8 cellular contexts compared by ENCODE assay signal in the genomic region with DNA sequence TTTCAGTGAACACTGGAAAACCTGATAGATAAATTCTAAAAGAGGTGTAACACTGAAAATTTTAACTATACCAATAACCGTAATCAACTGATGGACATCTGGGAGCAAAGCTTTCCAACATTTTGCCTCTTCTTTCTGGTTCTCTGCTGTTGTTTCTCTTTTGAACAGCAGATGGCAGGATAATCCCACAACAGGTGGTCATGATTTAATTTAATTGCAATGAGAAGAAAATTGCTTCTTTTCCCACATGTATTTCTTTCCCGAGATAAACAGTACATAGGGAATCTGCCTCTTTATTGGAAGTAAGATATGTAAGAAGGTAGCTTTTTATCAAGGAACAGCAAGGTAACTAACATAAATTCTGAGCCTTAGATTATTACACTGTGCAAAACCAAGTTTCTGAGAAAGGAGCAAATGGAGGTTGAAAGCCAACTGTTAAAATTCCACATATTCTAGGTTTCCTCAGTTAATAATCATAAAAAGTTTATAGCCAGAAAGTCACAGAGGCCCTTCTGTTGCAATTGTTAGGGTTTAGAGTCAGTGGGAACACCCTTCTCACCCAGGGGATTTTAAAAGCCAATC.
DNase-seq lines count a peak whose midpoint lies in the region; ATAC-seq, FAIRE-seq and TF ChIP-seq lines count a peak whose summit lies in the region.

No MANE protein-coding gene starts in this region.

- H3K4me1 ChIP-seq in DOHH2 (ENCODE audit: control insufficient read depth, low read length), result peaks cover 5% of the 10 kb centered on the region
- H3K4me1 ChIP-seq in mucosa of descending colon (ENCODE audit: low read depth), result no peaks in the 10 kb centered on the region

- H3K27ac ChIP-seq in DOHH2 (ENCODE audit: low read depth, low read length), result no peak overlapping the region

- DNase-seq in NCI-H1092 (lab: John Stamatoyannopoulos, UW), result peak; percentile 56
- peak; percentile 70 for DNase-seq in SK-N-DZ (ENCODE audit: low spot score)
- DNase-seq in effector memory CD8-positive, alpha-beta T cell, result peak; percentile 55 to 60 (median 58)
- peak in 1 of 3 donors; percentile 84 for DNase-seq in mucosa of descending colon

- H3K27ac Mint-ChIP-seq in effector memory CD8-positive, alpha-beta T cell, result no peak overlapping the region

- no peaks in the 10 kb centered on the region for H3K9me3 ChIP-seq in DOHH2 (ENCODE audit: control insufficient read depth, insufficient read depth, low read length)
- no peaks in the 10 kb centered on the region for H3K9me3 ChIP-seq in mucosa of descending colon

- no peaks in the 10 kb centered on the region for H3K9me2 ChIP-seq in DOHH2 (replicated peaks; ENCODE audit: control insufficient read depth, low read length)

- H3K27me3 Mint-ChIP-seq in effector memory CD8-positive, alpha-beta T cell, result no peaks in the 10 kb centered on the region

- peaks cover 0 to 3% of the 10 kb centered on the region in 2 donors for H3K4me1 Mint-ChIP-seq in effector memory CD8-positive, alpha-beta T cell (ENCODE audit: low read depth in 2 of 2)

- H3K36me3 ChIP-seq in DOHH2 (ENCODE audit: control insufficient read depth, low read length) (no peaks in the 10 kb centered on the region), mucosa of descending colon (ENCODE audit: low read depth) (no peaks in the 10 kb centered on the region)

- no peaks in the 10 kb centered on the region for H3F3A ChIP-seq in DOHH2 (ENCODE audit: control insufficient read depth, insufficient read depth)

- H3K9me3 Mint-ChIP-seq in effector memory CD8-positive, alpha-beta T cell, result no peaks in the 10 kb centered on the region

- peak; percentile 48 for ATAC-seq in effector memory CD8-positive, alpha-beta T cell (replicated peaks)
- peak; percentile 74 for ATAC-seq in mucosa of descending colon
- no peak for ATAC-seq in GM18907 (IDR thresholded peaks at IDR 0.05; ENCODE audit: unreplicated experiment)
- ATAC-seq in GM19395 (IDR thresholded peaks at IDR 0.05; ENCODE audit: unreplicated experiment), result no peak

- no peaks in the 10 kb centered on the region for H3K79me2 ChIP-seq in DOHH2 (ENCODE audit: control insufficient read depth, low read length)

- TF ChIP-seq CTCF in DOHH2 (IDR thresholded peaks at IDR 0.05; ENCODE audit: low read depth, low read length, poor library complexity, severe bottlenecking), result peak; percentile 79
- TF ChIP-seq CTCF in mucosa of descending colon (IDR thresholded peaks at IDR 0.05), result peak; percentile 64

- intact Hi-C loops in mucosa of descending colon (cut with DNase I, micrococcal nuclease), result loop anchor here (5.0 kb wide), 3 partner anchors 185 to 275 kb away; a partner anchor contains a TSS

- H3K4me3 Mint-ChIP-seq in effector memory CD8-positive, alpha-beta T cell, result no peak overlapping the region

- peak; percentile 98 for FAIRE-seq in A204.1 (lab: Jason Lieb, UNC)

- H3K4me2 ChIP-seq in DOHH2 (ENCODE audit: low read length), result no peak overlapping the region

- no peaks in the 10 kb centered on the region for H4K20me1 ChIP-seq in DOHH2 (ENCODE audit: control insufficient read depth, insufficient read depth, low read depth, low read length)

- H3K4me3 ChIP-seq in DOHH2 (ENCODE audit: low read length) (no peak overlapping the region), mucosa of descending colon (no peak overlapping the region)

- no peaks in the 10 kb centered on the region for H3K36me3 Mint-ChIP-seq in effector memory CD8-positive, alpha-beta T cell (ENCODE audit: insufficient read depth)

- H3K27me3 ChIP-seq in DOHH2 (ENCODE audit: control insufficient read depth, low read length), result peaks cover 25% of the 10 kb centered on the region

Comparison
In these comparisons a context has a peak if more than half of its experiments do, and no peak if none do; other contexts are left out.
1. ATAC-seq: peak in effector memory CD8-positive, alpha-beta T cell (single experiment) and mucosa of descending colon (single experiment); none in GM18907 (single experiment) and GM19395 (single experiment).